Comparison of ENCODE assay signal across 7 cellular contexts in genomic region chrX:153927686-153927935, GRCh38. TPM values are rescaled to one million over a fixed set of nuclear protein-coding genes. Genes with fewer than 3 reads are reported as not detected.
DNase-seq lines count a peak whose midpoint lies in the region; ATAC-seq lines count a peak whose summit lies in the region.

No MANE protein-coding gene starts in this region.

- peaks cover 0 to 8% of the 10 kb centered on the region in 2 donors for H3K27me3 ChIP-seq in stomach smooth muscle (ENCODE audit: control insufficient read depth in 1 of 2, insufficient read depth in 2 of 2, low read length in 2 of 2)

- peaks cover 10% of the 10 kb centered on the region in 2 donors for H3K36me3 ChIP-seq in stomach smooth muscle (ENCODE audit: control insufficient read depth in 2 of 2, insufficient read depth in 2 of 2, low read length in 2 of 2)

- H3K27ac ChIP-seq in stomach smooth muscle (ENCODE audit: low read length): peak overlapping the region; percentile 95

- H3K4me1 ChIP-seq in stomach smooth muscle (ENCODE audit: control insufficient read depth, insufficient read depth, low read length): peaks cover 48% of the 10 kb centered on the region

- peak overlapping the region; percentile 51 for H3K4me3 ChIP-seq in iPS-18c (ENCODE audit: insufficient read depth, low read depth, low read length)
- peak overlapping the region; percentile 65 to 79 for H3K4me3 ChIP-seq in stomach smooth muscle (ENCODE audit: low read length in 2 of 2)

- H3K27me3 Mint-ChIP-seq in activated naive CD4-positive, alpha-beta T cell treated with anti-CD3 and anti-CD28 coated beads, Interleukin-2, amount 50 U/mL, for 24 hours: no peaks in the 10 kb centered on the region

- peaks cover 30% of the 10 kb centered on the region for H3K4me1 Mint-ChIP-seq in activated naive CD4-positive, alpha-beta T cell treated with anti-CD3 and anti-CD28 coated beads, Interleukin-2, amount 50 U/mL, for 24 hours

- H3K9ac ChIP-seq in stomach smooth muscle (ENCODE audit: low read length in 2 of 2): peak overlapping the region; percentile 85 to 87

- peak; percentile 0 for ATAC-seq in HG03354 (IDR thresholded peaks at IDR 0.05; ENCODE audit: poor library complexity, severe bottlenecking, unreplicated experiment)
- no peak for ATAC-seq in HG03025 (IDR thresholded peaks at IDR 0.05; ENCODE audit: low FRiP score, unreplicated experiment)
- ATAC-seq in HG03469 (IDR thresholded peaks at IDR 0.05; ENCODE audit: unreplicated experiment): no peak

- peaks cover 6% of the 10 kb centered on the region for H3K36me3 Mint-ChIP-seq in activated naive CD4-positive, alpha-beta T cell treated with anti-CD3 and anti-CD28 coated beads, Interleukin-2, amount 50 U/mL, for 24 hours

- no peaks in the 10 kb centered on the region for H3K9me3 Mint-ChIP-seq in activated naive CD4-positive, alpha-beta T cell treated with anti-CD3 and anti-CD28 coated beads, Interleukin-2, amount 50 U/mL, for 24 hours

- no peak for DNase-seq in H4 (ENCODE audit: low spot score)

- peak overlapping the region; percentile 91 for H3K4me3 Mint-ChIP-seq in activated naive CD4-positive, alpha-beta T cell treated with anti-CD3 and anti-CD28 coated beads, Interleukin-2, amount 50 U/mL, for 24 hours

- peaks cover 6% of the 10 kb centered on the region for H3K9me3 ChIP-seq in iPS-18c (ENCODE audit: control insufficient read depth, insufficient read depth, low read length)
- no peaks in the 10 kb centered on the region for H3K9me3 ChIP-seq in stomach smooth muscle (ENCODE audit: control insufficient read depth in 2 of 2, low read length in 2 of 2)

- H3K27ac Mint-ChIP-seq in activated naive CD4-positive, alpha-beta T cell treated with anti-CD3 and anti-CD28 coated beads, Interleukin-2, amount 50 U/mL, for 24 hours: peak overlapping the region; percentile 90

RNA-seq across cellular contexts. Expression of gene ARHGAP4, which starts 1.5 kb away (rescaled TPM):
- 0.31 and 0.82 TPM in 2 replicates for total RNA-seq in H4 (2014; rRNA removed; shearing (Covaris generic))

RNA-seq across cellular contexts. Expression of gene NAA10, which starts 7.2 kb away (rescaled TPM):
- 167 and 216 TPM in 2 replicates for total RNA-seq in H4 (2014; rRNA removed; shearing (Covaris generic))

RNA-seq across cellular contexts. Expression of gene RENBP, which starts 16.8 kb away (rescaled TPM):
- total RNA-seq in H4 (2014; rRNA removed; shearing (Covaris generic)): 0.10 TPM in 1 of 2 replicates, not detected in the other

RNA-seq across cellular contexts. Expression of gene AVPR2, which starts 23.1 kb away (rescaled TPM):
- total RNA-seq in H4 (2014; rRNA removed; shearing (Covaris generic)): 0.14 and 0.33 TPM in 2 replicates

RNA-seq across cellular contexts. Expression of gene L1CAM, which starts 41.6 kb away (rescaled TPM):
- total RNA-seq in H4 (2014; rRNA removed; shearing (Covaris generic)): 7.9 and 9.7 TPM in 2 replicates
